Comparison of ENCODE assay signal across 1 cellular context in the genomic region with DNA sequence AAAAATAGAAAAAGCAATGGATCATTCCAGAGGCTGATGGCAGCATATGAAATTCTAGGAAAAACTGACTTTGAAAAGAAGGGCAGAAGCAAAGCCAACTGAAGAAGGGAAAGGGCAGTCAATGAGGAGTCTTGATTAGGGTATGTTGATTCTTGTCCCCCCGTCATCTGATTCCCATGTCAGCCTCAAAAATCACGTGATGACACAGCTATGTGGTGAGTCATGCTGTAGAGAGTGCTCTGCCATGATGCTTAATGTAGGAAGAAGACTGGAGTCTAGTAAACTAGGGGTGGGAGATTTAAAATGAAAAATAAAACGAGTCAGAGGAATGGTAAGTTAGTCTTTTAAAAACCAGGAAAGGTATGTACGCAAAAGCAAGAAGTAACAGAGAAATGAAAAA.
TF ChIP-seq lines count a peak whose summit lies in the region.

No MANE protein-coding gene starts in this region.

TF ChIP-seq in GM23338, 12 proteins besides CTCF, POLR2A, EP300 and RAD21 (continued from another document):
- TF ChIP-seq REST (IDR thresholded peaks at IDR 0.05; ENCODE audit: unreplicated experiment) (no peak), CREB1 (CRISPR knock-in tag; IDR thresholded peaks at IDR 0.05; ENCODE audit: low read depth) (no peak), JUNB (IDR thresholded peaks at IDR 0.05; ENCODE audit: unreplicated experiment) (no peak), EZH2 (IDR thresholded peaks at IDR 0.05; ENCODE audit: low read depth, unreplicated experiment) (no peak), ZNF114 (CRISPR knock-in tag; IDR thresholded peaks at IDR 0.05) (no peak), POLR2AphosphoS5 (IDR thresholded peaks at IDR 0.05; ENCODE audit: low read depth) (no peak), NANOG (IDR thresholded peaks at IDR 0.05; ENCODE audit: borderline replicate concordance) (no peak)
TF ChIP-seq in GM23338: peak in this region for 0.
